16 cellular contexts compared by ENCODE assay signal in the genomic region with DNA sequence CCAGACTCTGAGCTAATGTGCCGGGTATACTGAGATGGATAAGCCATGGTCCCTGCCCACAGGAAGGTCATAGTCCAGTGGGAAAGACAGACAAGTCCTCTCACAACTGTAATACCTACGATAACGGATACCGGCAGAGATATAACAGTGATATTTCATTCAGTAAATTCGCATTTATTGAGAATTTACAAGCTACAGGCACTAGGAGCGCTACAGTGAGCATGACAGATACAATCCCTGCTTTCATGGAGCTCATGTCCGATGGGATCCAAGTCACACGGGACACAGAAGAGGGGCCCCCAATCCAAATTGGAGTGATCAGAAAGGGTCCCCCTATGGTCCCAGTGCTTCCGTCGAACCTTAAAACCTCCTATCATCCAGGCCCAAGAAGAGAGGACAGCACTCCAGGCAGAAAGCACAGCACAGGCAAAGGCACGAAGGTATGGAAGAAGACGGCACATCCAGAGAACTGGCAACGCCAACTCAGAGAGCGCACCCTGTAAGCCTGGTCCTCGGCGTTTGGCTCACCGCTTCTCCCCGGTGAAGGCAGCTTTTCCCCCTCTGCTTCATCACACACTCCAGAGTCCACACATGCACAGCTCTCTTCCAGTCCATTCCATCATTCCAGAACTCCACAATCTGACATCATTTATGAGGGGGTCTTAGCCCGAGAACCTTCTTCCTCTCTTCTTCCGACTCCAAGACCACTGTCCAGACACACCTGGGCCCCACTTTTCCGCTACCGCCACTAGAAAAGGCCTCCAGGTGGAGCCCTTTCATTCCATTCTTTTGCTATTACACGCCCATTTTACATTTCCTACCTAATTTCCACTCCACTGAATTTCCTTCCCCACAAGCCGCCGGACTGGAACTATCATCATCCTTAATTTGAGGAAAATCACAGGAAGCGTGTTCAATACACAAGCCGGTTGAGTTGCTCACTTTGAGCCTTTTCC. TPM values are rescaled to one million over a fixed set of nuclear protein-coding genes. Genes with fewer than 3 reads are reported as not detected.
DNase-seq lines count a peak whose midpoint lies in the region; TF ChIP-seq lines count a peak whose summit lies in the region.
"Had no signal": no experiment of that assay in that cellular context is flagged by ENCODE, and none has a peak within 500 bp of the region (broad histone marks: within the 10 kb centered on the region; RNA-seq: fewer than 3 reads in every experiment).

No MANE protein-coding gene starts in this region.

- no peak overlapping the region for H3K9ac ChIP-seq in Loucy (ENCODE audit: low read depth, low read length, poor library complexity, severe bottlenecking)
- H3K9ac ChIP-seq: GM23248 had no signal

- no peaks in the 10 kb centered on the region for H3K27me3 ChIP-seq in Loucy (ENCODE audit: insufficient read depth, low read length, poor library complexity, severe bottlenecking)
- H3K27me3 ChIP-seq in sigmoid colon = no peaks in the 10 kb centered on the region
- H3K27me3 ChIP-seq in vagina = no peaks in the 10 kb centered on the region

- no peaks in the 10 kb centered on the region for H4K20me1 ChIP-seq in Loucy (ENCODE audit: insufficient read depth, low read length, poor library complexity, severe bottlenecking)

- DNase-seq in NCI-H2227 (lab: John Stamatoyannopoulos, UW; ENCODE audit: unreplicated experiment) (peak; percentile 12), NCI-H2227 treated with DMSO at 0.1 percent for 48 hours (lab: John Stamatoyannopoulos, UW) (no peak), T47D (ENCODE audit: low read depth in 1 of 2, low spot score in 1 of 2) (peak; percentile 50 to 60), sigmoid colon (no peak), RPMI8226 (no peak), vagina (ENCODE audit: extremely low spot score in 2 of 2) (no peak)
- DNase-seq in activated naive CD4-positive, alpha-beta T cell (lab: John Stamatoyannopoulos, UW) = no peak
- DNase-seq: activated CD8-positive, alpha-beta T cell treated with anti-CD3 and anti-CD28 coated beads, Interleukin-2, amount 10 ng/mL, durations not matched to agents 7 days and 5 days; activated naive CD4-positive, alpha-beta T cell treated with anti-CD3 and anti-CD28 coated beads for 36 hours; Calu3; GM23248; midbrain; NCI-H2029 treated with DMSO at 0.1 percent for 48 hours; tibial artery had no signal

- H3F3A ChIP-seq in Loucy (ENCODE audit: low read depth) = no peaks in the 10 kb centered on the region

- in situ Hi-C loops in T47D (cut with HindIII; ENCODE audit: low pct_unique_long_range_greater_than_20kb, low sequenced_read_pairs) = no loop called here

- peak; percentile 25; the same call in 1 of the 2 replicates for TF ChIP-seq CTCF in Loucy (conservative IDR thresholded peaks at IDR 0.05; ENCODE audit: low read length)
- peak in 3 of 4 experiments; percentile 21 to 38 (median 32) for TF ChIP-seq CTCF in sigmoid colon (IDR thresholded peaks at IDR 0.05)
- TF ChIP-seq CTCF in vagina (IDR thresholded peaks at IDR 0.05) = no peak

- TF ChIP-seq EP300 in sigmoid colon (IDR thresholded peaks at IDR 0.05) = no peak

- 55 to 74% methylated on average over 27 of the region's 27 CpGs for WGBS in sigmoid colon, 2 donors

- H3K36me3 ChIP-seq in Loucy (ENCODE audit: insufficient read depth, low read length) (no peaks in the 10 kb centered on the region), sigmoid colon (no peaks in the 10 kb centered on the region), vagina (no peaks in the 10 kb centered on the region)
- H3K36me3 ChIP-seq: tibial artery had no signal

- H3K27ac ChIP-seq in sigmoid colon (no peak overlapping the region), vagina (no peak overlapping the region)
- H3K27ac ChIP-seq: GM23248, tibial artery had no signal

- no peak overlapping the region for H3K4me3 ChIP-seq in Loucy (ENCODE audit: low read length, poor library complexity, severe bottlenecking)
- no peak overlapping the region for H3K4me3 ChIP-seq in sigmoid colon
- H3K4me3 ChIP-seq in vagina = no peak overlapping the region
- H3K4me3 ChIP-seq: GM23248, tibial artery had no signal

- H2AFZ ChIP-seq in Loucy (ENCODE audit: low read length) = no peak overlapping the region
- H2AFZ ChIP-seq: GM23248 had no signal

- intact Hi-C loops in sigmoid colon (cut with DNase I) (no loop called here), vagina (cut with DNase I) (no loop called here)

- H3K4me1 ChIP-seq in Loucy (ENCODE audit: insufficient read depth, low read length, poor library complexity, severe bottlenecking) = no peaks in the 10 kb centered on the region
- no peaks in the 10 kb centered on the region for H3K4me1 ChIP-seq in sigmoid colon
- no peaks in the 10 kb centered on the region for H3K4me1 ChIP-seq in vagina
- H3K4me1 ChIP-seq: tibial artery had no signal

- no peaks in the 10 kb centered on the region for H3K9me3 ChIP-seq in Loucy (ENCODE audit: insufficient read depth, low read depth, low read length)
- H3K9me3 ChIP-seq in sigmoid colon = no peaks in the 10 kb centered on the region
- no peaks in the 10 kb centered on the region for H3K9me3 ChIP-seq in vagina

- H3K9me2 ChIP-seq in Loucy (replicated peaks; ENCODE audit: low read depth, low read length) = no peaks in the 10 kb centered on the region

- H3K79me2 ChIP-seq in Loucy (ENCODE audit: insufficient read depth, low read length) = no peaks in the 10 kb centered on the region

- no peak overlapping the region for H3K4me2 ChIP-seq in Loucy (ENCODE audit: low read depth, low read length, poor library complexity, severe bottlenecking)

- TF ChIP-seq POLR2A in sigmoid colon (IDR thresholded peaks at IDR 0.05) (no peak), vagina (IDR thresholded peaks at IDR 0.05) (no peak)

RNA-seq across cellular contexts. Expression of a gene that starts 47.8 kb away (rescaled TPM):
- 10 to 100 TPM; 32.4 to 49.9 (median 34.1) TPM for total RNA-seq in sigmoid colon
- polyA plus RNA-seq in sigmoid colon = 1 to 10 TPM; 5.8 to 8.9 (median 7.2) TPM
- total RNA-seq in vagina = not detected
- total RNA-seq: activated CD8-positive, alpha-beta T cell treated with anti-CD3 and anti-CD28 coated beads, Interleukin-2, amount 10 ng/mL, durations not matched to agents 7 days and 5 days; activated naive CD4-positive, alpha-beta T cell treated with anti-CD3 and anti-CD28 coated beads for 36 hours; Calu3; GM23248; osteocyte had no signal
- polyA plus RNA-seq: GM23248 had no signal

RNA-seq across cellular contexts. Expression of a gene that starts 54.5 kb away (rescaled TPM):
- 10 to 100 TPM; 13.4 to 29.6 (median 15.4) TPM for total RNA-seq in sigmoid colon
- polyA plus RNA-seq in sigmoid colon = 10 to 100 TPM; 61.9 to 73.5 (median 64.7) TPM
- 17.4 TPM for total RNA-seq in vagina

Comparison
In these comparisons a context has a peak if more than half of its experiments do, and no peak if none do; other contexts are left out.
1. DNase-seq: peak in NCI-H2227 (single experiment) and T47D (2 of 2); none in NCI-H2227 treated with DMSO at 0.1 percent for 48 hours (single experiment), sigmoid colon (single experiment), activated naive CD4-positive, alpha-beta T cell (0 of 4), RPMI8226 (single experiment) and vagina (0 of 2).
2. CTCF ChIP-seq: peak in Loucy (single experiment) and sigmoid colon (3 of 4); none in vagina (0 of 3).
3. RNA of a gene that starts 47.8 kb away (total RNA-seq): 32.4 to 49.9 TPM in sigmoid colon; not detected in vagina (single experiment); every median in the first group is over 10 times any median in the second.